ENCODE assay signal across 14 cellular contexts in genomic region chr18:10033038-10033437, GRCh38.
A peak's percentile ranks its signal among the peaks of the same experiment; 100 is the strongest.
DNase-seq lines count a peak whose midpoint lies in the region; ATAC-seq, FAIRE-seq and TF ChIP-seq lines count a peak whose summit lies in the region.
"Had no signal": no experiment of that assay in that cellular context is flagged by ENCODE, and none has a peak within 500 bp of the region (broad histone marks: within the 10 kb centered on the region; RNA-seq: fewer than 3 reads in every experiment).

No MANE protein-coding gene starts in this region.

- peaks cover 5% of the 10 kb centered on the region for H3K4me1 Mint-ChIP-seq in activated naive CD4-positive, alpha-beta T cell treated with anti-CD3 and anti-CD28 coated beads for 36 hours (ENCODE audit: low read depth)

- H3K9me3 ChIP-seq in K562 (replicated peaks; ENCODE audit: control insufficient read depth, insufficient read depth, low read depth, low read length) (no peaks in the 10 kb centered on the region), mononuclear cell (ENCODE audit: low read depth, low read length) (no peaks in the 10 kb centered on the region), thymus (ENCODE audit: control insufficient read depth) (no peaks in the 10 kb centered on the region), SK-N-SH (no peaks in the 10 kb centered on the region)
- H3K9me3 ChIP-seq: SJSA1, thyroid gland had no signal

- H3K27me3 Mint-ChIP-seq in activated naive CD4-positive, alpha-beta T cell treated with anti-CD3 and anti-CD28 coated beads for 36 hours (ENCODE audit: low read depth): peaks cover 14% of the 10 kb centered on the region

- no peak for TF ChIP-seq RAD21 in K562 (CRISPR knock-in tag; conservative IDR thresholded peaks at IDR 0.05 in 1 of 2, IDR thresholded peaks at IDR 0.05 in 1 of 2)
- no peak for TF ChIP-seq RAD21 in SK-N-SH (IDR thresholded peaks at IDR 0.05; ENCODE audit: low read length)

- H3K27ac ChIP-seq in K562 (ENCODE audit: extremely low read depth, low read depth, low read length): no peak overlapping the region
- no peak overlapping the region for H3K27ac ChIP-seq in thymus (ENCODE audit: low read depth)
- H3K27ac ChIP-seq in SK-N-SH (ENCODE audit: low read depth in 2 of 2, low read length in 1 of 2): no peak overlapping the region
- H3K27ac ChIP-seq: SJSA1, thyroid gland had no signal

- intact Hi-C loops in activated naive CD4-positive, alpha-beta T cell treated with anti-CD3 and anti-CD28 coated beads for 36 hours (cut with micrococcal nuclease): loop anchor here (10.0 kb wide), 1 partner anchor 492 kb away; the partner anchor contains the start of gene NAPG
- intact Hi-C loops in K562 (cut with micrococcal nuclease): no loop called here

- no peak overlapping the region for H3K27ac Mint-ChIP-seq in activated naive CD4-positive, alpha-beta T cell treated with anti-CD3 and anti-CD28 coated beads for 36 hours

- H3K36me3 ChIP-seq in K562 (ENCODE audit: control insufficient read depth, insufficient read depth, low read length) (no peaks in the 10 kb centered on the region), thymus (ENCODE audit: control insufficient read depth, insufficient read depth) (no peaks in the 10 kb centered on the region), SK-N-SH (replicated peaks in 1 of 2; ENCODE audit: control insufficient read depth in 1 of 2, insufficient read depth in 2 of 2, low read length in 1 of 2) (no peaks in the 10 kb centered on the region)
- H3K36me3 ChIP-seq: SJSA1, thyroid gland had no signal

- no peak for DNase-seq in activated naive CD4-positive, alpha-beta T cell treated with anti-CD3 and anti-CD28 coated beads for 36 hours
- no peak for DNase-seq in activated naive CD4-positive, alpha-beta T cell treated with Interleukin-2 at 50 U/mL for 16 hours
- DNase-seq in K562 (ENCODE audit: extremely low read depth in 1 of 4, low spot score in 3 of 4) (no peak), SK-N-SH (no peak), foreskin melanocyte (no peak), NOMO-1 treated with dmso at 0.1 percent for 144 hours (lab: John Stamatoyannopoulos, UW; ENCODE audit: unreplicated experiment) (no peak)
- DNase-seq: MM.1S; NK-92 treated with Interleukin-12 subunit alpha and Interleukin-12 subunit beta, amount 100 ng/mL, for 24 hours had no signal

- no peaks in the 10 kb centered on the region for H3K9me1 ChIP-seq in K562 (ENCODE audit: control insufficient read depth, insufficient read depth, low read length)

- no peak overlapping the region for H3K4me3 ChIP-seq in K562
- H3K4me3 ChIP-seq in mononuclear cell (ENCODE audit: low read length): peak overlapping the region; percentile 41
- H3K4me3 ChIP-seq in thymus (ENCODE audit: low read length): peak overlapping the region; percentile 76
- H3K4me3 ChIP-seq in SK-N-SH (ENCODE audit: low read depth in 2 of 2, low read length in 1 of 2): no peak overlapping the region
- H3K4me3 ChIP-seq: SJSA1, thyroid gland had no signal

- no peaks in the 10 kb centered on the region for H3K9me2 ChIP-seq in SK-N-SH

- ATAC-seq in K562: peak; percentile 10; the same call in 1 of the 3 replicates

- H3K9ac ChIP-seq in K562 (ENCODE audit: insufficient read depth in 1 of 2, low read depth in 2 of 2, low read length in 2 of 2) (no peak overlapping the region), SK-N-SH (no peak overlapping the region)

- peaks cover 0 to 11% of the 10 kb centered on the region in 2 experiments; a peak in 1 of 5 replicates for H3K4me1 ChIP-seq in K562 (replicated peaks in 1 of 2; ENCODE audit: control insufficient read depth in 2 of 2, insufficient read depth in 2 of 2, low read length in 2 of 2)
- peaks cover 18% of the 10 kb centered on the region for H3K4me1 ChIP-seq in mononuclear cell (ENCODE audit: insufficient read depth, low read length)
- peaks cover 10% of the 10 kb centered on the region for H3K4me1 ChIP-seq in thymus (ENCODE audit: control insufficient read depth, insufficient read depth, low read length)
- peaks cover 0 to 13% of the 10 kb centered on the region in 2 experiments; a peak in 1 of 4 replicates for H3K4me1 ChIP-seq in SK-N-SH (ENCODE audit: control insufficient read depth in 1 of 2, insufficient read depth in 2 of 2, low read depth in 1 of 2, low read length in 1 of 2)
- H3K4me1 ChIP-seq: SJSA1 had no signal

- CTCF ChIA-PET in activated naive CD4-positive, alpha-beta T cell treated with anti-CD3 and anti-CD28 coated beads for 36 hours (lab: Charles Lee): no interaction called here
- CTCF ChIA-PET in K562 (lab: Yijun Ruan, JAX; ENCODE audit: low intra/inter-chr PET ratio): no interaction called here
- CTCF ChIA-PET in SK-N-SH (lab: Yijun Ruan, JAX): interaction anchor here (1.1 to 1.7 kb wide), 3 partner anchors 9 to 486 kb away, joined by 3 to 6 read pairs (median 6); no protein-coding TSS in a partner anchor

- H3K36me3 Mint-ChIP-seq in activated naive CD4-positive, alpha-beta T cell treated with anti-CD3 and anti-CD28 coated beads for 36 hours (ENCODE audit: low read depth): no peaks in the 10 kb centered on the region

- no peak for FAIRE-seq in K562 (lab: Jason Lieb, UNC)
- FAIRE-seq: kidney had no signal

- no peak overlapping the region for H3K4me2 ChIP-seq in K562 (ENCODE audit: insufficient read depth, low read length)
- no peak overlapping the region for H3K4me2 ChIP-seq in SK-N-SH

- no peaks in the 10 kb centered on the region for H4K20me1 ChIP-seq in K562 (replicated peaks; ENCODE audit: control insufficient read depth, insufficient read depth, low read length)
- no peaks in the 10 kb centered on the region for H4K20me1 ChIP-seq in SK-N-SH (ENCODE audit: insufficient read depth)

- BruUV-seq in K562 (replicated peaks; lab: Mats Ljungman, UMichigan): no TSS peak

- H3K27me3 ChIP-seq in K562 (ENCODE audit: control insufficient read depth in 2 of 2, insufficient read depth in 2 of 2, low read length in 2 of 2): peaks cover 67 to 69% of the 10 kb centered on the region in 2 experiments
- H3K27me3 ChIP-seq in mononuclear cell (ENCODE audit: insufficient read depth, low read length): no peaks in the 10 kb centered on the region
- no peaks in the 10 kb centered on the region for H3K27me3 ChIP-seq in thymus (ENCODE audit: control insufficient read depth, insufficient read depth)
- no peaks in the 10 kb centered on the region for H3K27me3 ChIP-seq in SK-N-SH (ENCODE audit: insufficient read depth)
- H3K27me3 ChIP-seq: SJSA1, thyroid gland had no signal

- H3K79me2 ChIP-seq in K562 (ENCODE audit: control insufficient read depth, insufficient read depth, low read length) (no peaks in the 10 kb centered on the region), SK-N-SH (ENCODE audit: insufficient read depth) (no peaks in the 10 kb centered on the region)

- POLR2A ChIA-PET in K562 (lab: Yijun Ruan, JAX) (interaction anchor here (0.7 kb wide), 1 partner anchor 10 kb away, joined by 3 read pairs; no protein-coding TSS in a partner anchor), SK-N-SH (lab: Yijun Ruan, JAX) (no interaction called here)

- H3K4me3 Mint-ChIP-seq in activated naive CD4-positive, alpha-beta T cell treated with anti-CD3 and anti-CD28 coated beads for 36 hours: peak overlapping the region; percentile 26
- H3K4me3 Mint-ChIP-seq: neural crest cell had no signal

- in situ Hi-C loops in K562 (cut with MboI): no loop called here

- H2AFZ ChIP-seq in K562 (ENCODE audit: low read depth, low read length) (no peak overlapping the region), SK-N-SH (ENCODE audit: low read depth) (no peak overlapping the region)

- 2% methylated on average over 9 of the region's 9 CpGs for WGBS in K562 (ENCODE audit: insufficient coverage, low coverage, missing lambda C conversion rate)
- 36% methylated on average over 9 of the region's 9 CpGs for WGBS in thymus
- WGBS in SK-N-SH (ENCODE audit: low lambda C conversion rate): 87% methylated on average over 9 of the region's 9 CpGs

- TF ChIP-seq CTCF in K562 (IDR thresholded peaks at IDR 0.05 in 2 of 3, conservative IDR thresholded peaks at IDR 0.05 in 1 of 3; ENCODE audit: insufficient read depth in 2 of 3, low read depth in 1 of 3, low read length in 3 of 3) (no peak), SK-N-SH (IDR thresholded peaks at IDR 0.05) (no peak)

- no peaks in the 10 kb centered on the region for H3F3A ChIP-seq in SK-N-SH (replicated peaks; ENCODE audit: insufficient read depth)

- H3K9me3 Mint-ChIP-seq in activated naive CD4-positive, alpha-beta T cell treated with anti-CD3 and anti-CD28 coated beads for 36 hours: no peaks in the 10 kb centered on the region
- H3K9me3 Mint-ChIP-seq: neural crest cell had no signal

- no peak for TF ChIP-seq POLR2A in K562 (conservative IDR thresholded peaks at IDR 0.05)

- TF ChIP-seq EP300 in K562 (IDR thresholded peaks at IDR 0.05; ENCODE audit: low read length) (no peak), SK-N-SH (IDR thresholded peaks at IDR 0.05; ENCODE audit: borderline replicate concordance in 1 of 2, low read depth in 1 of 2, low read length in 1 of 2) (no peak)

TF ChIP-seq in K562, 482 proteins besides CTCF, POLR2A, EP300 and RAD21 (continues in another document):
- no peak for TF ChIP-seq CREB3 (tag; conservative IDR thresholded peaks at IDR 0.05; ENCODE audit: low read depth)
- no peak for TF ChIP-seq PRMT5 (CRISPR knock-in tag; IDR thresholded peaks at IDR 0.05)

TF ChIP-seq in SK-N-SH, 30 proteins besides CTCF, POLR2A, EP300 and RAD21:
- TF ChIP-seq USF1 (IDR thresholded peaks at IDR 0.05; ENCODE audit: borderline replicate concordance, low read depth): no peak
- no peak for TF ChIP-seq TEAD4 (IDR thresholded peaks at IDR 0.05; ENCODE audit: borderline replicate concordance, insufficient read depth)
- no peak for TF ChIP-seq CHD2 (IDR thresholded peaks at IDR 0.05; ENCODE audit: low read length, partially characterized antibody)

Comparison
In these comparisons a context has a peak if more than half of its experiments do, and no peak if none do; other contexts are left out.
1. H3K4me3 ChIP-seq: peak in mononuclear cell (single experiment) and thymus (single experiment); none in K562 (single experiment) and SK-N-SH (0 of 2).